2 cellular contexts compared by ENCODE assay signal in the genomic region with DNA sequence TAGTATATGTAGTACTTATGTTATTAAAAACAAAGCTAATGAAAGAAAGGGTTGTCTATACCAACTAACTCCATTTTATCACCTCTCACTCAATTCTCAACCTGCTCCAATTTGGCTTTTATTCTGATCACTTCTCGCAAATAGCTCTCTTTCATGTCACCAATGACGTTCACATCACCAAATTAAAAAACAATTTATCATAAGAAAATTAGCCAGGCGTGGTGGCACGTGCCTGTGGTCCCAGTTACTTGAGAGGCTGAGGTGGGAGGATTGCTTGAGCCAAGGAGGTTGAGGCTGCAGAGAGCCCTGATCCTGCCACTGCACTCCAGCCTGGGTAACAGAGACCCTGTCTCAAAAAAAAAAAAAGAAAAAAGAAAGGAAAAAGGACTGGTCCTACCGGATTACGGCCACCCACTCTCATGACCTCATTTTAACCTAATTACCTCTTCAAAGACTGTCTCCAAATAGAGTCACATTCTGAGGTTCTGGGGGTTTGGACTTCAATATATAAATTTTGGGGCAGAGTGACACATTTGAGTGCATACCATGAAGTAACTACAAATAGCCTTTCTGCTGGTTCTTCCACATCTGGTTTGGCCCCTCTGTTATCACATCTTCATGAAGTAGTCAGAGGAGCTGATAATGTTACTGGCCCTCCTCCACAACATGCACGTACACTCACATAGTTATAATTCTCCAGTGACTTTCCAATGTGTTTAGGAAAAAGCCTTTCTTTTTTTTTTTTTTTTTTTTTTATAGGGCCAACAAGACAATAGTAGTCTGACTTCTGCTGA.
TF ChIP-seq lines count a peak whose summit lies in the region.

No MANE protein-coding gene starts in this region.

TF ChIP-seq in SK-N-SH, 30 proteins besides CTCF, POLR2A, EP300 and RAD21 (continued from another document):
- TF ChIP-seq, protein P1, sequence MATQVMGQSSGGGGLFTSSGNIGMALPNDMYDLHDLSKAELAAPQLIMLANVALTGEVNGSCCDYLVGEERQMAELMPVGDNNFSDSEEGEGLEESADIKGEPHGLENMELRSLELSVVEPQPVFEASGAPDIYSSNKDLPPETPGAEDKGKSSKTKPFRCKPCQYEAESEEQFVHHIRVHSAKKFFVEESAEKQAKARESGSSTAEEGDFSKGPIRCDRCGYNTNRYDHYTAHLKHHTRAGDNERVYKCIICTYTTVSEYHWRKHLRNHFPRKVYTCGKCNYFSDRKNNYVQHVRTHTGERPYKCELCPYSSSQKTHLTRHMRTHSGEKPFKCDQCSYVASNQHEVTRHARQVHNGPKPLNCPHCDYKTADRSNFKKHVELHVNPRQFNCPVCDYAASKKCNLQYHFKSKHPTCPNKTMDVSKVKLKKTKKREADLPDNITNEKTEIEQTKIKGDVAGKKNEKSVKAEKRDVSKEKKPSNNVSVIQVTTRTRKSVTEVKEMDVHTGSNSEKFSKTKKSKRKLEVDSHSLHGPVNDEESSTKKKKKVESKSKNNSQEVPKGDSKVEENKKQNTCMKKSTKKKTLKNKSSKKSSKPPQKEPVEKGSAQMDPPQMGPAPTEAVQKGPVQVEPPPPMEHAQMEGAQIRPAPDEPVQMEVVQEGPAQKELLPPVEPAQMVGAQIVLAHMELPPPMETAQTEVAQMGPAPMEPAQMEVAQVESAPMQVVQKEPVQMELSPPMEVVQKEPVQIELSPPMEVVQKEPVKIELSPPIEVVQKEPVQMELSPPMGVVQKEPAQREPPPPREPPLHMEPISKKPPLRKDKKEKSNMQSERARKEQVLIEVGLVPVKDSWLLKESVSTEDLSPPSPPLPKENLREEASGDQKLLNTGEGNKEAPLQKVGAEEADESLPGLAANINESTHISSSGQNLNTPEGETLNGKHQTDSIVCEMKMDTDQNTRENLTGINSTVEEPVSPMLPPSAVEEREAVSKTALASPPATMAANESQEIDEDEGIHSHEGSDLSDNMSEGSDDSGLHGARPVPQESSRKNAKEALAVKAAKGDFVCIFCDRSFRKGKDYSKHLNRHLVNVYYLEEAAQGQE (IDR thresholded peaks at IDR 0.05; ENCODE audit: low read depth, low read length): no peak
- TF ChIP-seq TAF1 (IDR thresholded peaks at IDR 0.05; ENCODE audit: borderline replicate concordance, low read depth, low read length) (no peak), RFX5 (IDR thresholded peaks at IDR 0.05; ENCODE audit: low read length) (no peak), FOXJ3 (CRISPR knock-in tag; IDR thresholded peaks at IDR 0.05) (no peak), SMC3 (IDR thresholded peaks at IDR 0.05; ENCODE audit: low read depth, low read length) (no peak), FOXM1 (IDR thresholded peaks at IDR 0.05; ENCODE audit: low read depth) (no peak), RXRA (IDR thresholded peaks at IDR 0.05; ENCODE audit: borderline replicate concordance, low read depth) (no peak)
- TF ChIP-seq, protein P2, sequence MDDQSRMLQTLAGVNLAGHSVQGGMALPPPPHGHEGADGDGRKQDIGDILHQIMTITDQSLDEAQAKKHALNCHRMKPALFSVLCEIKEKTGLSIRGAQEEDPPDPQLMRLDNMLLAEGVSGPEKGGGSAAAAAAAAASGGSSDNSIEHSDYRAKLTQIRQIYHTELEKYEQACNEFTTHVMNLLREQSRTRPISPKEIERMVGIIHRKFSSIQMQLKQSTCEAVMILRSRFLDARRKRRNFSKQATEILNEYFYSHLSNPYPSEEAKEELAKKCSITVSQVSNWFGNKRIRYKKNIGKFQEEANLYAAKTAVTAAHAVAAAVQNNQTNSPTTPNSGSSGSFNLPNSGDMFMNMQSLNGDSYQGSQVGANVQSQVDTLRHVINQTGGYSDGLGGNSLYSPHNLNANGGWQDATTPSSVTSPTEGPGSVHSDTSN (IDR thresholded peaks at IDR 0.05): no peak
- TF ChIP-seq, protein P3, sequence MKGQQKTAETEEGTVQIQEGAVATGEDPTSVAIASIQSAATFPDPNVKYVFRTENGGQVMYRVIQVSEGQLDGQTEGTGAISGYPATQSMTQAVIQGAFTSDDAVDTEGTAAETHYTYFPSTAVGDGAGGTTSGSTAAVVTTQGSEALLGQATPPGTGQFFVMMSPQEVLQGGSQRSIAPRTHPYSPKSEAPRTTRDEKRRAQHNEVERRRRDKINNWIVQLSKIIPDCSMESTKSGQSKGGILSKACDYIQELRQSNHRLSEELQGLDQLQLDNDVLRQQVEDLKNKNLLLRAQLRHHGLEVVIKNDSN (IDR thresholded peaks at IDR 0.05; ENCODE audit: borderline replicate concordance, low read depth): no peak
- TF ChIP-seq, protein P4, sequence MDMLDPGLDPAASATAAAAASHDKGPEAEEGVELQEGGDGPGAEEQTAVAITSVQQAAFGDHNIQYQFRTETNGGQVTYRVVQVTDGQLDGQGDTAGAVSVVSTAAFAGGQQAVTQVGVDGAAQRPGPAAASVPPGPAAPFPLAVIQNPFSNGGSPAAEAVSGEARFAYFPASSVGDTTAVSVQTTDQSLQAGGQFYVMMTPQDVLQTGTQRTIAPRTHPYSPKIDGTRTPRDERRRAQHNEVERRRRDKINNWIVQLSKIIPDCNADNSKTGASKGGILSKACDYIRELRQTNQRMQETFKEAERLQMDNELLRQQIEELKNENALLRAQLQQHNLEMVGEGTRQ (IDR thresholded peaks at IDR 0.05; ENCODE audit: borderline replicate concordance, low read depth, low read length): no peak
TF ChIP-seq in SK-N-SH: peak in this region for 0.

TF ChIP-seq in SK-N-SH treated with all-trans-retinoic acid at 6 μM for 48 hours, 23 proteins besides CTCF, POLR2A, EP300 and RAD21 (continued from another document):
- TF ChIP-seq TCF4 (CRISPR knock-in tag; IDR thresholded peaks at IDR 0.05; ENCODE audit: borderline replicate concordance) (no peak), SNAI2 (CRISPR knock-in tag; IDR thresholded peaks at IDR 0.05) (no peak), CSDC2 (CRISPR knock-in tag; IDR thresholded peaks at IDR 0.05) (no peak), PPARA (CRISPR knock-in tag; IDR thresholded peaks at IDR 0.05; ENCODE audit: borderline replicate concordance) (no peak), ISL1 (CRISPR knock-in tag; IDR thresholded peaks at IDR 0.05) (no peak), ZNF70 (CRISPR knock-in tag; IDR thresholded peaks at IDR 0.05) (no peak), ZFP3 (CRISPR knock-in tag; IDR thresholded peaks at IDR 0.05) (no peak)
- TF ChIP-seq, protein P5, sequence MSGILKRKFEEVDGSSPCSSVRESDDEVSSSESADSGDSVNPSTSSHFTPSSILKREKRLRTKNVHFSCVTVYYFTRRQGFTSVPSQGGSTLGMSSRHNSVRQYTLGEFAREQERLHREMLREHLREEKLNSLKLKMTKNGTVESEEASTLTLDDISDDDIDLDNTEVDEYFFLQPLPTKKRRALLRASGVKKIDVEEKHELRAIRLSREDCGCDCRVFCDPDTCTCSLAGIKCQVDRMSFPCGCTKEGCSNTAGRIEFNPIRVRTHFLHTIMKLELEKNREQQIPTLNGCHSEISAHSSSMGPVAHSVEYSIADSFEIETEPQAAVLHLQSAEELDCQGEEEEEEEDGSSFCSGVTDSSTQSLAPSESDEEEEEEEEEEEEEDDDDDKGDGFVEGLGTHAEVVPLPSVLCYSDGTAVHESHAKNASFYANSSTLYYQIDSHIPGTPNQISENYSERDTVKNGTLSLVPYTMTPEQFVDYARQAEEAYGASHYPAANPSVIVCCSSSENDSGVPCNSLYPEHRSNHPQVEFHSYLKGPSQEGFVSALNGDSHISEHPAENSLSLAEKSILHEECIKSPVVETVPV (CRISPR knock-in tag; IDR thresholded peaks at IDR 0.05): no peak
